26 cellular contexts compared by ENCODE assay signal in genomic region chr7:16543456-16543855, GRCh38. TPM values are rescaled to one million over a fixed set of nuclear protein-coding genes. Genes with fewer than 3 reads are reported as not detected.
"Had no signal": no experiment of that assay in that cellular context is flagged by ENCODE, and none has a peak within 500 bp of the region (broad histone marks: within the 10 kb centered on the region; RNA-seq: fewer than 3 reads in every experiment).

No MANE protein-coding gene starts in this region.

- H3K4me1 Mint-ChIP-seq: activated CD4-positive, alpha-beta memory T cell treated with anti-CD3 and anti-CD28 coated beads, Interleukin-2, amount 10 ng/mL, durations not matched to agents 7 days and 5 days; activated CD4-positive, alpha-beta T cell treated with anti-CD3 and anti-CD28 coated beads, Interleukin-2, amount 10 ng/mL, durations not matched to agents 7 days and 5 days; activated naive CD4-positive, alpha-beta T cell treated with anti-CD3 and anti-CD28 coated beads, Interleukin-2, amount 10 ng/mL, durations not matched to agents 7 days and 5 days; activated naive CD8-positive, alpha-beta T cell treated with anti-CD3 and anti-CD28 coated beads for 36 hours; central memory CD8-positive, alpha-beta T cell had no signal

- H3K27ac ChIP-seq: adrenal gland, PC-9, SK-N-MC, VCaP had no signal

- H3K9me3 ChIP-seq: adrenal gland, MG63 had no signal

- H3K27me3 Mint-ChIP-seq: activated CD4-positive, alpha-beta memory T cell treated with anti-CD3 and anti-CD28 coated beads, Interleukin-2, amount 10 ng/mL, durations not matched to agents 7 days and 5 days; activated CD4-positive, alpha-beta T cell treated with anti-CD3 and anti-CD28 coated beads, Interleukin-2, amount 10 ng/mL, durations not matched to agents 7 days and 5 days; activated naive CD8-positive, alpha-beta T cell treated with anti-CD3 and anti-CD28 coated beads for 36 hours; central memory CD8-positive, alpha-beta T cell had no signal

- H3K4me3 ChIP-seq: adrenal gland, MG63, PC-9, SK-N-MC had no signal

- H3K27ac Mint-ChIP-seq: activated CD4-positive, alpha-beta memory T cell treated with anti-CD3 and anti-CD28 coated beads, Interleukin-2, amount 10 ng/mL, durations not matched to agents 7 days and 5 days; activated CD4-positive, alpha-beta T cell treated with anti-CD3 and anti-CD28 coated beads, Interleukin-2, amount 10 ng/mL, durations not matched to agents 7 days and 5 days; activated naive CD4-positive, alpha-beta T cell treated with anti-CD3 and anti-CD28 coated beads, Interleukin-2, amount 10 ng/mL, durations not matched to agents 7 days and 5 days; activated naive CD8-positive, alpha-beta T cell treated with anti-CD3 and anti-CD28 coated beads for 36 hours; activated T-cell treated with anti-CD3 and anti-CD28 coated beads, Interleukin-2, amount 50 U/mL, for 72 hours; activated T-helper 2 cell treated with anti-CD3 and anti-CD28 coated beads, Interferon-gamma antibody, Interleukin-2, Interleukin-4, amounts not matched to agents 10 μg/mL and 5 μg/mL and 100 μg/mL, durations not matched to agents 14 hours and 24 hours and 36 hours had no signal

- H3K36me3 ChIP-seq: adrenal gland, MG63 had no signal

- H3K27me3 ChIP-seq: adrenal gland, MG63 had no signal

- H3K36me3 Mint-ChIP-seq: activated naive CD4-positive, alpha-beta T cell treated with anti-CD3 and anti-CD28 coated beads, Interleukin-2, amount 10 ng/mL, durations not matched to agents 7 days and 5 days; activated naive CD8-positive, alpha-beta T cell treated with anti-CD3 and anti-CD28 coated beads for 36 hours had no signal

- H3K4me1 ChIP-seq: adrenal gland had no signal

- H2AFZ ChIP-seq: PC-9 had no signal

- H3K4me3 Mint-ChIP-seq: activated CD4-positive, alpha-beta memory T cell treated with anti-CD3 and anti-CD28 coated beads, Interleukin-2, amount 10 ng/mL, durations not matched to agents 7 days and 5 days; activated CD4-positive, alpha-beta T cell treated with anti-CD3 and anti-CD28 coated beads, Interleukin-2, amount 10 ng/mL, durations not matched to agents 7 days and 5 days; activated naive CD4-positive, alpha-beta T cell treated with anti-CD3 and anti-CD28 coated beads, Interleukin-2, amount 10 ng/mL, durations not matched to agents 7 days and 5 days; activated naive CD8-positive, alpha-beta T cell treated with anti-CD3 and anti-CD28 coated beads for 36 hours; activated T-cell treated with anti-CD3 and anti-CD28 coated beads, Interleukin-2, amount 50 U/mL, for 72 hours; central memory CD8-positive, alpha-beta T cell had no signal

- ATAC-seq: activated T-cell treated with anti-CD3 and anti-CD28 coated beads, Interleukin-2, amount 50 U/mL, for 72 hours; Right ventricle myocardium inferior had no signal

- H3K4me2 ChIP-seq: PC-9 had no signal

- DNase-seq: activated CD4-positive, alpha-beta memory T cell treated with anti-CD3 and anti-CD28 coated beads, Interleukin-2, amount 10 ng/mL, durations not matched to agents 7 days and 5 days; activated CD4-positive, alpha-beta T cell treated with anti-CD3 and anti-CD28 coated beads, Interleukin-2, amount 10 ng/mL, durations not matched to agents 7 days and 5 days; activated CD4-positive, CD25-positive, alpha-beta regulatory T cell; activated gamma-delta T cell treated with Interleukin-2 at 50 U/mL for 16 hours; activated naive CD4-positive, alpha-beta T cell treated with anti-CD3 and anti-CD28 coated beads, Interleukin-2, amount 10 ng/mL, durations not matched to agents 7 days and 5 days; activated naive CD8-positive, alpha-beta T cell treated with anti-CD3 and anti-CD28 coated beads for 36 hours; activated T-cell treated with anti-CD3 and anti-CD28 coated beads for 4 hours; activated T-cell treated with anti-CD3 and anti-CD28 coated beads, Interleukin-2, amount 50 U/mL, for 72 hours; adrenal gland; anterior cingulate cortex; MG63; MV-4-11; NCI-H1092 treated with DMSO at 0.1 percent for 48 hours; NCI-H187; NCI-H446; NCI-H524; NCI-H774; PC-9; T-helper 1 cell had no signal

- H3K9me3 Mint-ChIP-seq: activated CD4-positive, alpha-beta memory T cell treated with anti-CD3 and anti-CD28 coated beads, Interleukin-2, amount 10 ng/mL, durations not matched to agents 7 days and 5 days; activated CD4-positive, alpha-beta T cell treated with anti-CD3 and anti-CD28 coated beads, Interleukin-2, amount 10 ng/mL, durations not matched to agents 7 days and 5 days; activated naive CD4-positive, alpha-beta T cell treated with anti-CD3 and anti-CD28 coated beads, Interleukin-2, amount 10 ng/mL, durations not matched to agents 7 days and 5 days; activated naive CD8-positive, alpha-beta T cell treated with anti-CD3 and anti-CD28 coated beads for 36 hours; activated T-helper 2 cell treated with anti-CD3 and anti-CD28 coated beads, Interferon-gamma antibody, Interleukin-2, Interleukin-4, amounts not matched to agents 10 μg/mL and 5 μg/mL and 100 μg/mL, durations not matched to agents 14 hours and 24 hours and 36 hours; central memory CD8-positive, alpha-beta T cell had no signal

RNA-seq across cellular contexts. Expression of gene LRRC72, which starts 16.8 kb away (rescaled TPM):
- total RNA-seq: activated CD4-positive, alpha-beta memory T cell treated with anti-CD3 and anti-CD28 coated beads, Interleukin-2, amount 10 ng/mL, durations not matched to agents 7 days and 5 days; activated CD4-positive, alpha-beta T cell treated with anti-CD3 and anti-CD28 coated beads, Interleukin-2, amount 10 ng/mL, durations not matched to agents 7 days and 5 days; activated CD8-positive, alpha-beta memory T cell treated with anti-CD3 and anti-CD28 coated beads for 36 hours; activated naive CD8-positive, alpha-beta T cell treated with anti-CD3 and anti-CD28 coated beads for 36 hours; activated T-cell treated with anti-CD3 and anti-CD28 coated beads, Interleukin-2, amount 50 U/mL, for 72 hours; activated T-helper 2 cell treated with anti-CD3 and anti-CD28 coated beads, Interferon-gamma antibody, Interleukin-2, Interleukin-4, amounts not matched to agents 10 μg/mL and 5 μg/mL and 100 μg/mL, durations not matched to agents 14 hours and 24 hours and 36 hours; adrenal gland; PC-9; Right ventricle myocardium inferior; T-helper 2 cell treated with Interferon-gamma antibody and Interleukin-4, amounts not matched to agents 100 ng/mL and 5 ng/mL, for 36 hours had no signal
- polyA plus RNA-seq: adrenal gland had no signal
